18 cellular contexts compared by ENCODE assay signal in genomic region chr22:46299101-46299500, GRCh38. TPM values are rescaled to one million over a fixed set of nuclear protein-coding genes. Genes with fewer than 3 reads are reported as not detected.
A peak's percentile ranks its signal among the peaks of the same experiment; 100 is the strongest.
DNase-seq lines count a peak whose midpoint lies in the region; ATAC-seq and TF ChIP-seq lines count a peak whose summit lies in the region.
"Had no signal": no experiment of that assay in that cellular context is flagged by ENCODE, and none has a peak within 500 bp of the region (broad histone marks: within the 10 kb centered on the region; RNA-seq: fewer than 3 reads in every experiment).

No MANE protein-coding gene starts in this region.

- H3K36me3 Mint-ChIP-seq in activated CD4-positive, alpha-beta T cell treated with anti-CD3 and anti-CD28 coated beads, Interleukin-2, amount 10 ng/mL, durations not matched to agents 7 days and 5 days (ENCODE audit: low read depth): peaks cover 52% of the 10 kb centered on the region
- H3K36me3 Mint-ChIP-seq in brain: peaks cover 20% of the 10 kb centered on the region
- H3K36me3 Mint-ChIP-seq in neural progenitor cell: peaks cover 27% of the 10 kb centered on the region
- H3K36me3 Mint-ChIP-seq: stimulated activated memory B cell treated with anti-CD40 and anti-IgM and Interleukin-4, amounts not matched to agents 10 μg/mL and 1 μg/mL and 100 μg/mL, for 72 hours had no signal

- no peaks in the 10 kb centered on the region for H3K9me3 ChIP-seq in Loucy (ENCODE audit: insufficient read depth, low read depth, low read length)
- H3K9me3 ChIP-seq in neural progenitor cell (ENCODE audit: low read depth): no peaks in the 10 kb centered on the region
- H3K9me3 ChIP-seq in lower lobe of right lung: no peaks in the 10 kb centered on the region

- H3K27ac ChIP-seq in neural progenitor cell (no peak overlapping the region), lower lobe of right lung (no peak overlapping the region)
- H3K27ac ChIP-seq: VCaP had no signal

- H3K4me3 Mint-ChIP-seq in activated CD4-positive, alpha-beta T cell treated with anti-CD3 and anti-CD28 coated beads, Interleukin-2, amount 10 ng/mL, durations not matched to agents 7 days and 5 days: peak overlapping the region; percentile 82
- H3K4me3 Mint-ChIP-seq in brain (peak overlapping the region; percentile 69 to 90 (median 81)), neural progenitor cell (peak overlapping the region; percentile 94)
- H3K4me3 Mint-ChIP-seq: stimulated activated memory B cell treated with anti-CD40 and anti-IgM and Interleukin-4, amounts not matched to agents 10 μg/mL and 1 μg/mL and 100 μg/mL, for 72 hours had no signal

- H3F3A ChIP-seq in Loucy (ENCODE audit: low read depth) (no peaks in the 10 kb centered on the region), neural progenitor cell (ENCODE audit: low read depth) (peaks cover 9% of the 10 kb centered on the region)

- ATAC-seq in lower lobe of right lung (no peak), GM21360 (IDR thresholded peaks at IDR 0.05; ENCODE audit: unreplicated experiment) (no peak)
- ATAC-seq: stimulated activated memory B cell treated with anti-CD40 and anti-IgM and Interleukin-4, amounts not matched to agents 10 μg/mL and 1 μg/mL and 100 μg/mL, for 72 hours had no signal

- peak overlapping the region; percentile 94 for H3K9ac ChIP-seq in Loucy (ENCODE audit: low read depth, low read length, poor library complexity, severe bottlenecking)
- no peak overlapping the region for H3K9ac ChIP-seq in neural progenitor cell

- H3K9me2 ChIP-seq in Loucy (replicated peaks; ENCODE audit: low read depth, low read length): no peaks in the 10 kb centered on the region

- peaks cover 91% of the 10 kb centered on the region for H3K79me2 ChIP-seq in Loucy (ENCODE audit: insufficient read depth, low read length)
- H3K79me2 ChIP-seq in neural progenitor cell (ENCODE audit: low read depth): peaks cover 67% of the 10 kb centered on the region

- POLR2A ChIA-PET in activated CD4-positive, alpha-beta T cell treated with anti-CD3 and anti-CD28 coated beads, Interleukin-2, amount 10 ng/mL, durations not matched to agents 7 days and 5 days (lab: Charles Lee): no interaction called here

- CTCF ChIA-PET in activated CD4-positive, alpha-beta T cell treated with anti-CD3 and anti-CD28 coated beads, Interleukin-2, amount 10 ng/mL, durations not matched to agents 7 days and 5 days (lab: Charles Lee): interaction anchor here (0.8 to 1.2 kb wide), 3 partner anchors 16 to 143 kb away, joined by 3 to 6 read pairs (median 4); no protein-coding TSS in a partner anchor

- TF ChIP-seq CTCF in Loucy (conservative IDR thresholded peaks at IDR 0.05; ENCODE audit: low read length) (no peak), brain (conservative IDR thresholded peaks at IDR 0.05) (no peak), neural progenitor cell (IDR thresholded peaks at IDR 0.05) (no peak), lower lobe of right lung (IDR thresholded peaks at IDR 0.05) (no peak)

- H2AFZ ChIP-seq in Loucy (ENCODE audit: low read length) (no peak overlapping the region), neural progenitor cell (replicated peaks) (no peak overlapping the region)

- H3K4me3 ChIP-seq in Loucy (ENCODE audit: low read length, poor library complexity, severe bottlenecking) (peak overlapping the region; percentile 79), neural progenitor cell (no peak overlapping the region), lower lobe of right lung (no peak overlapping the region)

- H3K27me3 ChIP-seq in Loucy (ENCODE audit: insufficient read depth, low read length, poor library complexity, severe bottlenecking) (no peaks in the 10 kb centered on the region), neural progenitor cell (no peaks in the 10 kb centered on the region), lower lobe of right lung (ENCODE audit: low read depth) (no peaks in the 10 kb centered on the region)

- no peaks in the 10 kb centered on the region for H3K9me3 Mint-ChIP-seq in activated CD4-positive, alpha-beta T cell treated with anti-CD3 and anti-CD28 coated beads, Interleukin-2, amount 10 ng/mL, durations not matched to agents 7 days and 5 days
- H3K9me3 Mint-ChIP-seq in brain (no peaks in the 10 kb centered on the region), neural progenitor cell (no peaks in the 10 kb centered on the region)
- H3K9me3 Mint-ChIP-seq: CD4-positive, alpha-beta memory T cell; stimulated activated memory B cell treated with anti-CD40 and anti-IgM and Interleukin-4, amounts not matched to agents 10 μg/mL and 1 μg/mL and 100 μg/mL, for 72 hours had no signal

- H3K4me2 ChIP-seq in Loucy (ENCODE audit: low read depth, low read length, poor library complexity, severe bottlenecking) (peak overlapping the region; percentile 77), neural progenitor cell (peak overlapping the region; percentile 14)

- H3K4me1 Mint-ChIP-seq in activated CD4-positive, alpha-beta T cell treated with anti-CD3 and anti-CD28 coated beads, Interleukin-2, amount 10 ng/mL, durations not matched to agents 7 days and 5 days: peaks cover 74% of the 10 kb centered on the region
- H3K4me1 Mint-ChIP-seq in brain: peaks cover 60% of the 10 kb centered on the region
- H3K4me1 Mint-ChIP-seq in neural progenitor cell: peaks cover 36% of the 10 kb centered on the region

- intact Hi-C loops in lower lobe of right lung (cut with DNase I): no loop called here

- no peaks in the 10 kb centered on the region for H3K27me3 Mint-ChIP-seq in activated CD4-positive, alpha-beta T cell treated with anti-CD3 and anti-CD28 coated beads, Interleukin-2, amount 10 ng/mL, durations not matched to agents 7 days and 5 days
- H3K27me3 Mint-ChIP-seq in brain: peaks cover 7% of the 10 kb centered on the region
- peaks cover 3% of the 10 kb centered on the region for H3K27me3 Mint-ChIP-seq in neural progenitor cell (ENCODE audit: insufficient read depth, low read depth)
- H3K27me3 Mint-ChIP-seq: CD4-positive, alpha-beta memory T cell had no signal

- peaks cover 10% of the 10 kb centered on the region; the same call in 1 of the 2 replicates for H3K36me3 ChIP-seq in Loucy (ENCODE audit: insufficient read depth, low read length)
- H3K36me3 ChIP-seq in neural progenitor cell: peaks cover 3% of the 10 kb centered on the region
- no peaks in the 10 kb centered on the region for H3K36me3 ChIP-seq in lower lobe of right lung

- no peak overlapping the region for H3K27ac Mint-ChIP-seq in activated CD4-positive, alpha-beta T cell treated with anti-CD3 and anti-CD28 coated beads, Interleukin-2, amount 10 ng/mL, durations not matched to agents 7 days and 5 days
- H3K27ac Mint-ChIP-seq in brain (peak overlapping the region in 2 of 5 experiments; percentile 1 to 7), neural progenitor cell (no peak overlapping the region)
- H3K27ac Mint-ChIP-seq: CD4-positive, alpha-beta memory T cell; stimulated activated memory B cell treated with anti-CD40 and anti-IgM and Interleukin-4, amounts not matched to agents 10 μg/mL and 1 μg/mL and 100 μg/mL, for 72 hours had no signal

- H4K20me1 ChIP-seq in Loucy (ENCODE audit: insufficient read depth, low read length, poor library complexity, severe bottlenecking) (peaks cover 14% of the 10 kb centered on the region), neural progenitor cell (ENCODE audit: low read depth) (peaks cover 20% of the 10 kb centered on the region)

- no peak for DNase-seq in activated CD4-positive, alpha-beta T cell treated with anti-CD3 and anti-CD28 coated beads, Interleukin-2, amount 10 ng/mL, durations not matched to agents 7 days and 5 days
- no peak for DNase-seq in activated CD4-positive, alpha-beta T cell treated with anti-CD3 and anti-CD28 coated beads for 4 hours
- DNase-seq in neural progenitor cell (ENCODE audit: low spot score) (no peak), lower lobe of right lung (no peak), inferior parietal cortex (ENCODE audit: extremely low spot score) (no peak)
- DNase-seq: activated CD8-positive, alpha-beta memory T cell treated with anti-CD3 and anti-CD28 coated beads, Interleukin-2, amount 50 U/mL, for 48 hours; CD4-positive, alpha-beta memory T cell; foreskin fibroblast; KG1; NCI-H1105; NCI-H2171; NCI-H748 treated with DMSO at 0.1 percent for 48 hours had no signal

- H3K4me1 ChIP-seq in Loucy (ENCODE audit: insufficient read depth, low read length, poor library complexity, severe bottlenecking) (peaks cover 51% of the 10 kb centered on the region), neural progenitor cell (peaks cover 15% of the 10 kb centered on the region), lower lobe of right lung (peaks cover 16% of the 10 kb centered on the region)

RNA-seq across cellular contexts. Expression of gene GTSE1, which starts 2.4 kb away (rescaled TPM):
- total RNA-seq in activated CD4-positive, alpha-beta T cell treated with anti-CD3 and anti-CD28 coated beads, Interleukin-2, amount 10 ng/mL, durations not matched to agents 7 days and 5 days: 100 to 1,000 TPM in 1 of 2 experiments, 10 to 100 TPM in 1; 96.4 to 103 TPM
- polyA plus RNA-seq in brain (ENCODE audit: insufficient read depth, low read depth, low replicate concordance): 31.9 TPM
- total RNA-seq in neural progenitor cell (ENCODE audit: low replicate concordance): 29.7 and 38.8 TPM in 2 replicates
- total RNA-seq in lower lobe of right lung: 1.4 TPM
- polyA plus RNA-seq: CD4-positive, alpha-beta memory T cell had no signal

RNA-seq across cellular contexts. Expression of gene TTC38, which starts 31.3 kb away (rescaled TPM):
- total RNA-seq in activated CD4-positive, alpha-beta T cell treated with anti-CD3 and anti-CD28 coated beads, Interleukin-2, amount 10 ng/mL, durations not matched to agents 7 days and 5 days: 10 to 100 TPM; 11.4 to 12.5 TPM
- polyA plus RNA-seq in brain (ENCODE audit: insufficient read depth, low read depth, low replicate concordance): 24.7 TPM
- 41.0 and 50.5 TPM in 2 replicates for total RNA-seq in neural progenitor cell (ENCODE audit: low replicate concordance)
- 26.8 TPM for total RNA-seq in lower lobe of right lung

RNA-seq across cellular contexts. Expression of gene PKDREJ, which starts 36.0 kb away (rescaled TPM):
- total RNA-seq in activated CD4-positive, alpha-beta T cell treated with anti-CD3 and anti-CD28 coated beads, Interleukin-2, amount 10 ng/mL, durations not matched to agents 7 days and 5 days: not detected
- polyA plus RNA-seq in brain (ENCODE audit: insufficient read depth, low read depth, low replicate concordance): not detected
- total RNA-seq in neural progenitor cell (ENCODE audit: low replicate concordance) (not detected in 2 replicates), lower lobe of right lung (not detected)
- total RNA-seq: A673; CD4-positive, alpha-beta memory T cell had no signal
- polyA plus RNA-seq: CD4-positive, alpha-beta memory T cell had no signal

RNA-seq across cellular contexts. Expression of gene TRMU, which starts 36.4 kb away (rescaled TPM):
- total RNA-seq in activated CD4-positive, alpha-beta T cell treated with anti-CD3 and anti-CD28 coated beads, Interleukin-2, amount 10 ng/mL, durations not matched to agents 7 days and 5 days: 10 to 100 TPM; 74.3 to 74.4 TPM
- polyA plus RNA-seq in brain (ENCODE audit: insufficient read depth, low read depth, low replicate concordance): 28.2 TPM
- 66.9 and 70.1 TPM in 2 replicates for total RNA-seq in neural progenitor cell (ENCODE audit: low replicate concordance)
- 33.5 TPM for total RNA-seq in lower lobe of right lung

RNA-seq across cellular contexts. Expression of gene CDPF1, which starts 49.0 kb away (rescaled TPM):
- 10 to 100 TPM in 1 of 2 experiments, 1 to 10 TPM in 1; 9.2 to 10.8 TPM for total RNA-seq in activated CD4-positive, alpha-beta T cell treated with anti-CD3 and anti-CD28 coated beads, Interleukin-2, amount 10 ng/mL, durations not matched to agents 7 days and 5 days
- polyA plus RNA-seq in brain (ENCODE audit: insufficient read depth, low read depth, low replicate concordance): 11.0 TPM
- total RNA-seq in neural progenitor cell (ENCODE audit: low replicate concordance) (6.7 and 22.8 TPM in 2 replicates), lower lobe of right lung (7.1 TPM)

Comparison
In these comparisons a context has a peak if more than half of its experiments do, and no peak if none do; other contexts are left out.
1. RNA of gene GTSE1, which starts 2.4 kb away (total RNA-seq): 96.4 to 103 TPM in activated CD4-positive, alpha-beta T cell treated with anti-CD3 and anti-CD28 coated beads, Interleukin-2, amount 10 ng/mL, durations not matched to agents 7 days and 5 days and 29.7 to 38.8 TPM in neural progenitor cell; 1.4 TPM in lower lobe of right lung (single experiment); every median in the first group is over 10 times any median in the second.
2. Peak in every context shown above with its lines, with median percentiles within 50 percentile points of each other: H3K4me3 Mint-ChIP-seq.